1 cellular context compared by ENCODE assay signal in the genomic region with DNA sequence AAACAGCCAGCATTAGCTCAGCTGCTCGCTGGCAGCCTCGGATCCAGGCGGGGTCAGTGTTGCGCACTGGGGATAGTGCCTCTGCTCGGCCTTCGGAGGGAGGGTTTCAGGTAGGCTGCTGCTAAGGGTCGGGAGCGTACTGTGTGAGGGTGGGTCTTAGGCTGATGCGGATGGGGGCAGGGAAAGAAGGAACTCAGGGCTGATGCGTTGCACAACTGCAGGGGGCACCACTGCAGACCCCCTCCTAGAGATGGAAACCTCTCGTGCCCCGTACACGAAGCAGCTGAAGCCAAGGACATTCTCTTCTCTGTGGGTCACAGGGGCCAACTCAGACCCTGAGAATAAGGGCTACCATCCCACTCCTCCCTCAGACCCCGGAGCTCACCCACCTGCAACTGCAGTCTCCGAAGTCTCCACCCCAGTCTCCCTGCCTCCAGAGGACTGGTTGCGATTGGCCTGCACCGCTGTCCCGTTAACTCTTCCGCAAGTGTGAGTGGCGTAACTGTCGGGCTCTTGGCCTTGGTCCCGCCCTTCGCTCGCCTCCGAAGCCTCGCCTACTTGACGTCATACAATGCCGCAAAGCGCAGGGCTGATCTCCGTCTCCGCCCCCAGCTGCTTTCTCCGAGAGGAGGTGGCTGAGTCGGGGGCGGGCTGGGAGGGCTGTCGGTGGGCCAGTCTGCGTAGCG.
TF ChIP-seq lines count a peak whose summit lies in the region.

TSS of gene KBTBD3 (minus strand) at position 425 of the 686 bp plus-strand sequence. CDS start 18,250 bp downstream, outside the sequence.

TF ChIP-seq in K562, 482 proteins besides CTCF, POLR2A, EP300 and RAD21 (continued from another document):
- TF ChIP-seq FOXP4 (CRISPR knock-in tag; IDR thresholded peaks at IDR 0.05; ENCODE audit: borderline replicate concordance) (no peak), HDAC6 (IDR thresholded peaks at IDR 0.05; ENCODE audit: low read depth, low read length) (no peak), MEIS2 (IDR thresholded peaks at IDR 0.05; ENCODE audit: partially characterized antibody) (peak; percentile 33), PPARD (CRISPR knock-in tag; IDR thresholded peaks at IDR 0.05) (no peak), ZBTB7A (IDR thresholded peaks at IDR 0.05; ENCODE audit: borderline replicate concordance, control insufficient read depth, low read depth, low read length) (peak; percentile 92), XRCC4 (IDR thresholded peaks at IDR 0.05; ENCODE audit: extremely low read depth, insufficient read depth, insufficient read length) (no peak)
